1 cellular context compared by ENCODE assay signal in the genomic region with DNA sequence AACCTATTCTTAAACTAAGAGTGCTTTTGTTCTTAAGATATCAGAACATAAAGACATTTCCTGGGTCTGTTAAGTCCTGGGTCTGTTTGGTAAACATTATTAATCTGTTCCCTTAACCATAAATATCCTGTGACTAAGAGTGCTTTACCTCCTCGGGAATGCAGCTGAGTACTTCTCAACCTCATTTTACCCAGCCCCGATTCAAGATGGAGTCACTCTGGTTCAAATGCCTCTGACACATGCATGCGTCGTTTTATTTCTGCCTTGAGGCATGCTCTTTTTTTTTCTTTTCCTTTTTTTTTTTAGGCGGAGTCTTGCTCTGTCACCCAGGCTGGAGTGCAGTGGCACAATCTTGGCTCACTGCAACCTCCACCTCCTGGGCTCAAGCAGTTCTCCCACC.
A peak's percentile ranks its signal among the peaks of the same experiment; 100 is the strongest.
TF ChIP-seq lines count a peak whose summit lies in the region.

No MANE protein-coding gene starts in this region.

TF ChIP-seq in K562, 482 proteins besides CTCF, POLR2A, EP300 and RAD21 (continued from another document and continues in another):
- TF ChIP-seq, protein P1, sequence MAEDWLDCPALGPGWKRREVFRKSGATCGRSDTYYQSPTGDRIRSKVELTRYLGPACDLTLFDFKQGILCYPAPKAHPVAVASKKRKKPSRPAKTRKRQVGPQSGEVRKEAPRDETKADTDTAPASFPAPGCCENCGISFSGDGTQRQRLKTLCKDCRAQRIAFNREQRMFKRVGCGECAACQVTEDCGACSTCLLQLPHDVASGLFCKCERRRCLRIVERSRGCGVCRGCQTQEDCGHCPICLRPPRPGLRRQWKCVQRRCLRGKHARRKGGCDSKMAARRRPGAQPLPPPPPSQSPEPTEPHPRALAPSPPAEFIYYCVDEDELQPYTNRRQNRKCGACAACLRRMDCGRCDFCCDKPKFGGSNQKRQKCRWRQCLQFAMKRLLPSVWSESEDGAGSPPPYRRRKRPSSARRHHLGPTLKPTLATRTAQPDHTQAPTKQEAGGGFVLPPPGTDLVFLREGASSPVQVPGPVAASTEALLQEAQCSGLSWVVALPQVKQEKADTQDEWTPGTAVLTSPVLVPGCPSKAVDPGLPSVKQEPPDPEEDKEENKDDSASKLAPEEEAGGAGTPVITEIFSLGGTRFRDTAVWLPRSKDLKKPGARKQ (CRISPR knock-in tag; IDR thresholded peaks at IDR 0.05) = no peak
- TF ChIP-seq AFF4 (CRISPR knock-in tag; IDR thresholded peaks at IDR 0.05) (no peak), ATF1 (CRISPR knock-in tag; IDR thresholded peaks at IDR 0.05) (no peak), ATF1 (tag; IDR thresholded peaks at IDR 0.05) (no peak), NR3C1 (CRISPR knock-in tag; IDR thresholded peaks at IDR 0.05) (no peak), FOXM1 (IDR thresholded peaks at IDR 0.05; ENCODE audit: low read depth) (no peak), FOXM1 (CRISPR knock-in tag; IDR thresholded peaks at IDR 0.05; ENCODE audit: low read depth) (no peak), ELF1 (tag; IDR thresholded peaks at IDR 0.05) (no peak), CHD1 (IDR thresholded peaks at IDR 0.05; ENCODE audit: low read length) (no peak), HNRNPUL1 (IDR thresholded peaks at IDR 0.05; ENCODE audit: low read length) (no peak), ZNF609 (CRISPR knock-in tag; IDR thresholded peaks at IDR 0.05; ENCODE audit: borderline replicate concordance) (no peak), HMGN3 (IDR thresholded peaks at IDR 0.05; ENCODE audit: borderline replicate concordance, extremely low read depth, insufficient read length, low read depth, low read length) (no peak), HOMEZ (CRISPR knock-in tag; IDR thresholded peaks at IDR 0.05) (no peak), OTX1 (CRISPR knock-in tag; IDR thresholded peaks at IDR 0.05) (0 out of 2 replicates have a peak, but pooled peaks have one; percentile 77), GABPB2 (CRISPR knock-in tag; conservative IDR thresholded peaks at IDR 0.05) (no peak), ZNF217 (CRISPR knock-in tag; IDR thresholded peaks at IDR 0.05) (no peak), SRSF7 (optimal IDR thresholded peaks at IDR 0.05; ENCODE audit: low read depth, low read length) (no peak), JUND (IDR thresholded peaks at IDR 0.05; ENCODE audit: borderline replicate concordance, low read depth, low read length) (no peak), JUND (tag; IDR thresholded peaks at IDR 0.05; ENCODE audit: borderline replicate concordance, low read depth, low read length) (no peak), ZNF778 (CRISPR knock-in tag; IDR thresholded peaks at IDR 0.05) (no peak)
- TF ChIP-seq, protein P2, sequence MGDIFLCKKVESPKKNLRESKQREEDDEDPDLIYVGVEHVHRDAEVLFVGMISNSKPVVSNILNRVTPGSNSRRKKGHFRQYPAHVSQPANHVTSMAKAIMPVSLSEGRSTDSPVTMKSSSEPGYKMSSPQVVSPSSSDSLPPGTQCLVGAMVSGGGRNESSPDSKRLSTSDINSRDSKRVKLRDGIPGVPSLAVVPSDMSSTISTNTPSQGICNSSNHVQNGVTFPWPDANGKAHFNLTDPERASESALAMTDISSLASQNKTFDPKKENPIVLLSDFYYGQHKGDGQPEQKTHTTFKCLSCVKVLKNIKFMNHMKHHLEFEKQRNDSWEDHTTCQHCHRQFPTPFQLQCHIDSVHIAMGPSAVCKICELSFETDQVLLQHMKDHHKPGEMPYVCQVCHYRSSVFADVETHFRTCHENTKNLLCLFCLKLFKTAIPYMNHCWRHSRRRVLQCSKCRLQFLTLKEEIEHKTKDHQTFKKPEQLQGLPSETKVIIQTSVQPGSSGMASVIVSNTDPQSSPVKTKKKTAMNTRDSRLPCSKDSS (IDR thresholded peaks at IDR 0.05; ENCODE audit: low read depth, partially characterized antibody) = no peak
- TF ChIP-seq, protein P3, sequence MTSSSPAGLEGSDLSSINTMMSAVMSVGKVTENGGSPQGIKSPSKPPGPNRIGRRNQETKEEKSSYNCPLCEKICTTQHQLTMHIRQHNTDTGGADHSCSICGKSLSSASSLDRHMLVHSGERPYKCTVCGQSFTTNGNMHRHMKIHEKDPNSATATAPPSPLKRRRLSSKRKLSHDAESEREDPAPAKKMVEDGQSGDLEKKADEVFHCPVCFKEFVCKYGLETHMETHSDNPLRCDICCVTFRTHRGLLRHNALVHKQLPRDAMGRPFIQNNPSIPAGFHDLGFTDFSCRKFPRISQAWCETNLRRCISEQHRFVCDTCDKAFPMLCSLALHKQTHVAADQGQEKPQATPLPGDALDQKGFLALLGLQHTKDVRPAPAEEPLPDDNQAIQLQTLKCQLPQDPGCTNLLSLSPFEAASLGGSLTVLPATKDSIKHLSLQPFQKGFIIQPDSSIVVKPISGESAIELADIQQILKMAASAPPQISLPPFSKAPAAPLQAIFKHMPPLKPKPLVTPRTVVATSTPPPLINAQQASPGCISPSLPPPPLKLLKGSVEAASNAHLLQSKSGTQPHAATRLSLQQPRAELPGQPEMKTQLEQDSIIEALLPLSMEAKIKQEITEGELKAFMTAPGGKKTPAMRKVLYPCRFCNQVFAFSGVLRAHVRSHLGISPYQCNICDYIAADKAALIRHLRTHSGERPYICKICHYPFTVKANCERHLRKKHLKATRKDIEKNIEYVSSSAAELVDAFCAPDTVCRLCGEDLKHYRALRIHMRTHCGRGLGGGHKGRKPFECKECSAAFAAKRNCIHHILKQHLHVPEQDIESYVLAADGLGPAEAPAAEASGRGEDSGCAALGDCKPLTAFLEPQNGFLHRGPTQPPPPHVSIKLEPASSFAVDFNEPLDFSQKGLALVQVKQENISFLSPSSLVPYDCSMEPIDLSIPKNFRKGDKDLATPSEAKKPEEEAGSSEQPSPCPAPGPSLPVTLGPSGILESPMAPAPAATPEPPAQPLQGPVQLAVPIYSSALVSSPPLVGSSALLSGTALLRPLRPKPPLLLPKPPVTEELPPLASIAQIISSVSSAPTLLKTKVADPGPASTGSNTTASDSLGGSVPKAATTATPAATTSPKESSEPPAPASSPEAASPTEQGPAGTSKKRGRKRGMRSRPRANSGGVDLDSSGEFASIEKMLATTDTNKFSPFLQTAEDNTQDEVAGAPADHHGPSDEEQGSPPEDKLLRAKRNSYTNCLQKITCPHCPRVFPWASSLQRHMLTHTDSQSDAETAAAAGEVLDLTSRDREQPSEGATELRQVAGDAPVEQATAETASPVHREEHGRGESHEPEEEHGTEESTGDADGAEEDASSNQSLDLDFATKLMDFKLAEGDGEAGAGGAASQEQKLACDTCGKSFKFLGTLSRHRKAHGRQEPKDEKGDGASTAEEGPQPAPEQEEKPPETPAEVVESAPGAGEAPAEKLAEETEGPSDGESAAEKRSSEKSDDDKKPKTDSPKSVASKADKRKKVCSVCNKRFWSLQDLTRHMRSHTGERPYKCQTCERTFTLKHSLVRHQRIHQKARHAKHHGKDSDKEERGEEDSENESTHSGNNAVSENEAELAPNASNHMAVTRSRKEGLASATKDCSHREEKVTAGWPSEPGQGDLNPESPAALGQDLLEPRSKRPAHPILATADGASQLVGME (CRISPR knock-in tag; IDR thresholded peaks at IDR 0.05) = 0 out of 2 replicates have a peak, but pooled peaks have one; percentile 39
